29 cellular contexts compared by ENCODE assay signal in genomic region chr10:127755758-127756157, GRCh38. TPM values are rescaled to one million over a fixed set of nuclear protein-coding genes. Genes with fewer than 3 reads are reported as not detected.
A peak's percentile ranks its signal among the peaks of the same experiment; 100 is the strongest.
DNase-seq lines count a peak whose midpoint lies in the region; ATAC-seq and TF ChIP-seq lines count a peak whose summit lies in the region.
"Had no signal": no experiment of that assay in that cellular context is flagged by ENCODE, and none has a peak within 500 bp of the region (broad histone marks: within the 10 kb centered on the region; RNA-seq: fewer than 3 reads in every experiment).

No MANE protein-coding gene starts in this region.

- WGBS in lung, 2 donors, result 33 to 48% methylated on average over 3 of the region's 3 CpGs

- H3K27ac Mint-ChIP-seq in progenitor cell of endocrine pancreas, result no peak overlapping the region
- H3K27ac Mint-ChIP-seq in activated CD4-positive, alpha-beta T cell treated with anti-CD3 and anti-CD28 coated beads, Interleukin-2, amount 10 ng/mL, durations not matched to agents 7 days and 5 days, result no peak overlapping the region
- H3K27ac Mint-ChIP-seq: nephron had no signal

- H3K27me3 ChIP-seq in lung (ENCODE audit: control insufficient read depth, insufficient read depth), result no peaks in the 10 kb centered on the region
- H3K27me3 ChIP-seq: BLaER1 treated with 17β-estradiol and CSF1 and Interleukin-3, amounts not matched to agents 10 nM and 100 nM; body of pancreas; MG63 had no signal

- TF ChIP-seq CTCF in lung (IDR thresholded peaks at IDR 0.05; ENCODE audit: control extremely low read depth, extremely low read depth) (no peak), progenitor cell of endocrine pancreas (IDR thresholded peaks at IDR 0.05; ENCODE audit: unreplicated experiment) (no peak)

- no peaks in the 10 kb centered on the region for H3K9me3 Mint-ChIP-seq in progenitor cell of endocrine pancreas (ENCODE audit: low read depth)
- no peaks in the 10 kb centered on the region for H3K9me3 Mint-ChIP-seq in activated CD4-positive, alpha-beta T cell treated with anti-CD3 and anti-CD28 coated beads, Interleukin-2, amount 10 ng/mL, durations not matched to agents 7 days and 5 days
- H3K9me3 Mint-ChIP-seq: nephron had no signal

- peaks cover 19% of the 10 kb centered on the region for H3K27me3 Mint-ChIP-seq in progenitor cell of endocrine pancreas
- H3K27me3 Mint-ChIP-seq in activated CD4-positive, alpha-beta T cell treated with anti-CD3 and anti-CD28 coated beads, Interleukin-2, amount 10 ng/mL, durations not matched to agents 7 days and 5 days, result peaks cover 2% of the 10 kb centered on the region

- DNase-seq in Ammon's horn (ENCODE audit: low spot score), result peak; percentile 49
- DNase-seq in Kasumi-1 (lab: John Stamatoyannopoulos, UW), result peak; percentile 83 to 86
- peak; percentile 35 for DNase-seq in UCSD-AML1 (lab: John Stamatoyannopoulos, UW; ENCODE audit: unreplicated experiment)
- DNase-seq in lung (ENCODE audit: low spot score), result peak; percentile 46
- DNase-seq in progenitor cell of endocrine pancreas (ENCODE audit: low spot score, unreplicated experiment), result no peak
- DNase-seq in activated CD4-positive, alpha-beta T cell treated with anti-CD3 and anti-CD28 coated beads, Interleukin-2, amount 10 ng/mL, durations not matched to agents 7 days and 5 days, result no peak
- DNase-seq: activated CD4-positive, CD25-positive, alpha-beta regulatory T cell treated with anti-CD3 and anti-CD28 coated beads, Interleukin-2, amount 50 U/mL, for 72 hours; activated gamma-delta T cell; activated T-cell treated with anti-CD3 and anti-CD28 coated beads, Interleukin-2, amount 50 U/mL, for 1 hour; Caco-2; effector CD4-positive, alpha-beta T cell; left ventricle myocardium superior; MG63; NCI-H1694; NCI-H226; SW 1271; T1000 had no signal

- no peaks in the 10 kb centered on the region for H3K36me3 ChIP-seq in lung (ENCODE audit: control insufficient read depth in 2 of 2, insufficient read depth in 2 of 2, low read length in 2 of 2)
- H3K36me3 ChIP-seq: BLaER1 treated with 17β-estradiol and CSF1 and Interleukin-3, amounts not matched to agents 10 nM and 100 nM; MG63 had no signal

- no peak overlapping the region for H3K27ac ChIP-seq in lung (ENCODE audit: low read depth in 1 of 2, low read length in 1 of 2)
- H3K27ac ChIP-seq: BLaER1 treated with 17β-estradiol and CSF1 and Interleukin-3, amounts not matched to agents 10 nM and 100 nM; body of pancreas had no signal

- ATAC-seq in lung (ENCODE audit: insufficient read depth, low FRiP score), result no peak
- no peak for ATAC-seq in GM19452 (IDR thresholded peaks at IDR 0.05; ENCODE audit: unreplicated experiment)
- ATAC-seq: body of pancreas, GM12878, left ventricle myocardium superior had no signal

- CTCF ChIA-PET in activated CD4-positive, alpha-beta T cell treated with anti-CD3 and anti-CD28 coated beads, Interleukin-2, amount 10 ng/mL, durations not matched to agents 7 days and 5 days (lab: Charles Lee), result no interaction called here

- no peaks in the 10 kb centered on the region for H3K4me1 Mint-ChIP-seq in progenitor cell of endocrine pancreas (ENCODE audit: low read depth)
- no peaks in the 10 kb centered on the region for H3K4me1 Mint-ChIP-seq in activated CD4-positive, alpha-beta T cell treated with anti-CD3 and anti-CD28 coated beads, Interleukin-2, amount 10 ng/mL, durations not matched to agents 7 days and 5 days
- H3K4me1 Mint-ChIP-seq: nephron had no signal

- no peak overlapping the region for H3K4me3 ChIP-seq in lung
- H3K4me3 ChIP-seq: BLaER1 treated with 17β-estradiol and CSF1 and Interleukin-3, amounts not matched to agents 10 nM and 100 nM; body of pancreas; GM12878; MG63 had no signal

- POLR2A ChIA-PET in activated CD4-positive, alpha-beta T cell treated with anti-CD3 and anti-CD28 coated beads, Interleukin-2, amount 10 ng/mL, durations not matched to agents 7 days and 5 days (lab: Charles Lee), result no interaction called here

- no peaks in the 10 kb centered on the region for H3K9me3 ChIP-seq in lung (ENCODE audit: control insufficient read depth in 2 of 2, insufficient read depth in 1 of 2, low read length in 1 of 2)
- H3K9me3 ChIP-seq: BLaER1 treated with 17β-estradiol and CSF1 and Interleukin-3, amounts not matched to agents 10 nM and 100 nM; body of pancreas; Caco-2; MG63 had no signal

- no peaks in the 10 kb centered on the region for H3K36me3 Mint-ChIP-seq in progenitor cell of endocrine pancreas (ENCODE audit: insufficient read depth)
- no peaks in the 10 kb centered on the region for H3K36me3 Mint-ChIP-seq in activated CD4-positive, alpha-beta T cell treated with anti-CD3 and anti-CD28 coated beads, Interleukin-2, amount 10 ng/mL, durations not matched to agents 7 days and 5 days (ENCODE audit: low read depth)

- H3K4me1 ChIP-seq in lung (ENCODE audit: control insufficient read depth in 2 of 2, insufficient read depth in 2 of 2, low read length in 2 of 2), result peaks cover 0 to 2% of the 10 kb centered on the region in 2 donors
- H3K4me1 ChIP-seq: body of pancreas, Caco-2 had no signal

- no peak overlapping the region for H3K4me3 Mint-ChIP-seq in progenitor cell of endocrine pancreas (ENCODE audit: low read depth)
- H3K4me3 Mint-ChIP-seq in activated CD4-positive, alpha-beta T cell treated with anti-CD3 and anti-CD28 coated beads, Interleukin-2, amount 10 ng/mL, durations not matched to agents 7 days and 5 days, result no peak overlapping the region
- H3K4me3 Mint-ChIP-seq: nephron had no signal

RNA-seq across cellular contexts. Expression of gene FOXI2, which starts 18.8 kb away (rescaled TPM):
- total RNA-seq in lung (under 1 TPM in 1 of 2 donors, not detected in 1; 0.15 TPM), progenitor cell of endocrine pancreas (1.7 and 4.7 TPM in 2 replicates)
- under 1 TPM in 1 of 2 donors, not detected in 1; 0.08 TPM for polyA plus RNA-seq in lung
- total RNA-seq in activated CD4-positive, alpha-beta T cell treated with anti-CD3 and anti-CD28 coated beads, Interleukin-2, amount 10 ng/mL, durations not matched to agents 7 days and 5 days, result not detected
- total RNA-seq: body of pancreas, Caco-2, cerebellum, Daoy, epithelial cell of proximal tubule, GM12878, left ventricle myocardium superior, mononuclear cell, OCI-LY7, osteocyte, urinary bladder had no signal
- polyA plus RNA-seq: GM12878 had no signal

Comparison
In these comparisons a context has a peak if more than half of its experiments do, and no peak if none do; other contexts are left out.
1. DNase-seq: peak in Ammon's horn (single experiment), Kasumi-1 (2 of 2), UCSD-AML1 (single experiment) and lung (single experiment); none in progenitor cell of endocrine pancreas (single experiment) and activated CD4-positive, alpha-beta T cell treated with anti-CD3 and anti-CD28 coated beads, Interleukin-2, amount 10 ng/mL, durations not matched to agents 7 days and 5 days (single experiment).